Comparison of ENCODE assay signal across 8 cellular contexts in genomic region chr20:35511814-35512420, GRCh38. TPM values are rescaled to one million over a fixed set of nuclear protein-coding genes. Genes with fewer than 3 reads are reported as not detected.
DNase-seq lines count a peak whose midpoint lies in the region; ATAC-seq and TF ChIP-seq lines count a peak whose summit lies in the region.

No MANE protein-coding gene starts in this region.

- peaks cover 6% of the 10 kb centered on the region for H3K4me1 Mint-ChIP-seq in activated T-cell treated with anti-CD3 and anti-CD28 coated beads, Interleukin-2, amount 50 U/mL, for 24 hours (ENCODE audit: low read depth)
- peaks cover 4% of the 10 kb centered on the region for H3K4me1 Mint-ChIP-seq in activated T-cell treated with anti-CD3 and anti-CD28 coated beads, Interleukin-2, amount 50 U/mL, for 72 hours (ENCODE audit: low read depth)
- H3K4me1 Mint-ChIP-seq in effector memory CD8-positive, alpha-beta T cell (ENCODE audit: low read depth in 2 of 2): peaks cover 4 to 7% of the 10 kb centered on the region in 2 donors
- no peaks in the 10 kb centered on the region for H3K4me1 Mint-ChIP-seq in nephron progenitor cell

- peak overlapping the region; percentile 62 for H3K27ac Mint-ChIP-seq in activated T-cell treated with anti-CD3 and anti-CD28 coated beads, Interleukin-2, amount 50 U/mL, for 24 hours
- no peak overlapping the region for H3K27ac Mint-ChIP-seq in activated T-cell treated with anti-CD3 and anti-CD28 coated beads, Interleukin-2, amount 50 U/mL, for 72 hours
- H3K27ac Mint-ChIP-seq in effector memory CD8-positive, alpha-beta T cell: peak overlapping the region; percentile 22 to 90
- peak overlapping the region; percentile 2 for H3K27ac Mint-ChIP-seq in nephron progenitor cell

- H3K4me3 Mint-ChIP-seq in activated T-cell treated with anti-CD3 and anti-CD28 coated beads, Interleukin-2, amount 50 U/mL, for 24 hours: no peak overlapping the region
- H3K4me3 Mint-ChIP-seq in activated T-cell treated with anti-CD3 and anti-CD28 coated beads, Interleukin-2, amount 50 U/mL, for 72 hours: no peak overlapping the region
- no peak overlapping the region for H3K4me3 Mint-ChIP-seq in effector memory CD8-positive, alpha-beta T cell
- H3K4me3 Mint-ChIP-seq in nephron progenitor cell: no peak overlapping the region

- no peak for ATAC-seq in activated T-cell treated with anti-CD3 and anti-CD28 coated beads, Interleukin-2, amount 50 U/mL, for 72 hours (replicated peaks in 1 of 2)
- ATAC-seq in effector memory CD8-positive, alpha-beta T cell (replicated peaks): no peak
- ATAC-seq in GM21367 (IDR thresholded peaks at IDR 0.05; ENCODE audit: unreplicated experiment) (no peak), HG03280 (IDR thresholded peaks at IDR 0.05; ENCODE audit: unreplicated experiment) (no peak)

- peak; percentile 34 for TF ChIP-seq CTCF in nephron progenitor cell (IDR thresholded peaks at IDR 0.05)

- H3K36me3 Mint-ChIP-seq in activated T-cell treated with anti-CD3 and anti-CD28 coated beads, Interleukin-2, amount 50 U/mL, for 24 hours (ENCODE audit: low read depth): peaks cover 87% of the 10 kb centered on the region
- H3K36me3 Mint-ChIP-seq in activated T-cell treated with anti-CD3 and anti-CD28 coated beads, Interleukin-2, amount 50 U/mL, for 72 hours (ENCODE audit: insufficient read depth in 2 of 2): peaks cover 0 to 3% of the 10 kb centered on the region in 2 donors
- H3K36me3 Mint-ChIP-seq in effector memory CD8-positive, alpha-beta T cell (ENCODE audit: insufficient read depth): peaks cover 48% of the 10 kb centered on the region
- H3K36me3 Mint-ChIP-seq in nephron progenitor cell (ENCODE audit: low read depth): peaks cover 24% of the 10 kb centered on the region

- no peaks in the 10 kb centered on the region for H3K27me3 Mint-ChIP-seq in activated T-cell treated with anti-CD3 and anti-CD28 coated beads, Interleukin-2, amount 50 U/mL, for 24 hours
- H3K27me3 Mint-ChIP-seq in activated T-cell treated with anti-CD3 and anti-CD28 coated beads, Interleukin-2, amount 50 U/mL, for 72 hours (ENCODE audit: low read depth): no peaks in the 10 kb centered on the region
- no peaks in the 10 kb centered on the region for H3K27me3 Mint-ChIP-seq in effector memory CD8-positive, alpha-beta T cell
- H3K27me3 Mint-ChIP-seq in nephron progenitor cell (ENCODE audit: low read depth, poor library complexity): no peaks in the 10 kb centered on the region

- no peaks in the 10 kb centered on the region for H3K9me3 Mint-ChIP-seq in activated T-cell treated with anti-CD3 and anti-CD28 coated beads, Interleukin-2, amount 50 U/mL, for 24 hours
- no peaks in the 10 kb centered on the region for H3K9me3 Mint-ChIP-seq in activated T-cell treated with anti-CD3 and anti-CD28 coated beads, Interleukin-2, amount 50 U/mL, for 72 hours
- no peaks in the 10 kb centered on the region for H3K9me3 Mint-ChIP-seq in effector memory CD8-positive, alpha-beta T cell
- H3K9me3 Mint-ChIP-seq in nephron progenitor cell: no peaks in the 10 kb centered on the region

- DNase-seq in activated T-cell treated with anti-CD3 and anti-CD28 coated beads, Interleukin-2, amount 50 U/mL, for 24 hours: no peak
- DNase-seq in activated T-cell treated with anti-CD3 and anti-CD28 coated beads, Interleukin-2, amount 50 U/mL, for 72 hours: no peak
- DNase-seq in NCI-H82 treated with DMSO at 0.1 percent for 48 hours (lab: John Stamatoyannopoulos, UW; ENCODE audit: unreplicated experiment): peak; percentile 3
- DNase-seq in effector memory CD8-positive, alpha-beta T cell: no peak
- DNase-seq in nephron progenitor cell: no peak
- no peak for DNase-seq in T-helper 1 cell

RNA-seq across cellular contexts. Expression of gene C20orf173, which starts 17.5 kb away (rescaled TPM):
- not detected for total RNA-seq in activated T-cell treated with anti-CD3 and anti-CD28 coated beads, Interleukin-2, amount 50 U/mL, for 72 hours

RNA-seq across cellular contexts. Expression of gene ERGIC3, which starts 30.0 kb away (rescaled TPM):
- total RNA-seq in activated T-cell treated with anti-CD3 and anti-CD28 coated beads, Interleukin-2, amount 50 U/mL, for 72 hours: 100 to 1,000 TPM; 139 to 145 TPM

RNA-seq across cellular contexts. Expression of gene CEP250, which starts 56.5 kb away (rescaled TPM):
- 10 to 100 TPM; 45.1 to 55.0 TPM for total RNA-seq in activated T-cell treated with anti-CD3 and anti-CD28 coated beads, Interleukin-2, amount 50 U/mL, for 72 hours
